8 cellular contexts compared by ENCODE assay signal in the genomic region with DNA sequence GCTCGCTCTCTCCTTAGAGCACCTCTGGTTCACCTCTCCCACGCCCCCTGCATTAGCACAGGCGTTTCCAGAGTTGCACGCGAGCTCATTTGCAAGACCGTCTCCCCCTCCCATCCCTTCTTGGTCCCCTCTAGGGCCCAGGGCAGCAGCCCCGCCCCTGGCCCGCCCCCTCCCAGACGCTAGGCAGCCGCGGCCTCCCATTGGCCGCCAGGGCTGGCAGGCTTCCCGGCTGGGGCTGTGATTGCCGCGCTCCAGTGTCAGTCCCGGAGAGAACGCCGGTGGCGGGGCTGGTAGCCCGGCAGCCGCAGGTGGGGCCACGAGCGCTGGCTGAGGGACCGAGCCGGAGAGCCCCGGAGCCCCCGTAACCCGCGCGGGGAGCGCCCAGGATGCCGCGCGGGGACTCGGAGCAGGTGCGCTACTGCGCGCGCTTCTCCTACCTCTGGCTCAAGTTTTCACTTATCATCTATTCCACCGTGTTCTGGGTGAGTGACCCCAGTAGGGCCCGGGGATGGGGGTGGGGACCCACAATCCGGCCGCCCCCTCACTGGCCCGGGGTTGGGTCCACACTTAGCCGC. TPM values are rescaled to one million over a fixed set of nuclear protein-coding genes. Genes with fewer than 3 reads are reported as not detected.
DNase-seq lines count a peak whose midpoint lies in the region; ATAC-seq and TF ChIP-seq lines count a peak whose summit lies in the region.

A gene (plus strand): TSS at position 257 of the 575 bp plus-strand sequence. CDS start 130 bp downstream, at position 387.

- peaks cover 6 to 17% (median 9%) of the 10 kb centered on the region in 3 donors for H3K4me1 Mint-ChIP-seq in naive B cell

- TF ChIP-seq CTCF in BJ (IDR thresholded peaks at IDR 0.05; ENCODE audit: insufficient read depth, low read depth, low read length) (no peak), fibroblast of mammary gland (conservative IDR thresholded peaks at IDR 0.05; ENCODE audit: control insufficient read depth, insufficient read depth, low read depth, low read length) (no peak)

- no peaks in the 10 kb centered on the region for H3K36me3 Mint-ChIP-seq in naive B cell

- peaks cover 17 to 38% (median 37%) of the 10 kb centered on the region in 3 donors for H3K27me3 Mint-ChIP-seq in naive B cell

- no peaks in the 10 kb centered on the region for H3K36me3 ChIP-seq in BJ (ENCODE audit: control insufficient read depth, insufficient read depth, low read length)

- H3K4me3 ChIP-seq in BJ (ENCODE audit: low read depth, low read length) = peak within 1 kb of the TSS; percentile 48
- H3K4me3 ChIP-seq in fibroblast of mammary gland (ENCODE audit: control insufficient read depth, low read depth, low read length) = peak within 1 kb of the TSS; percentile 33

- no peaks in the 10 kb centered on the region for H3K9me3 Mint-ChIP-seq in naive B cell

- peak; percentile 91 for ATAC-seq in GM19467 (IDR thresholded peaks at IDR 0.05; ENCODE audit: unreplicated experiment)
- peak; percentile 81 to 83 for ATAC-seq in naive B cell (ENCODE audit: low read depth in 2 of 2)

- H3K4me3 Mint-ChIP-seq in naive B cell = peak within 1 kb of the TSS; percentile 76 to 93 (median 86)

- peaks cover 6% of the 10 kb centered on the region for H3K27me3 ChIP-seq in BJ (ENCODE audit: control insufficient read depth, insufficient read depth, low read length)

- POLR2A ChIA-PET in BJ (lab: Charles Lee) = no interaction called here

- DNase-seq in BJ (ENCODE audit: low read depth) (no peak), HuH-7.5 (ENCODE audit: low spot score) (peak; percentile 70), RKO (ENCODE audit: low spot score) (peak; percentile 75), fibroblast of mammary gland (ENCODE audit: low read depth) (peak; percentile 45), naive B cell (peak; percentile 33)
- peak; percentile 62 to 69 for DNase-seq in activated T-helper 1 cell treated with anti-CD3 and anti-CD28 coated beads, Interleukin-2, amount 50 U/mL, for 16 hours (ENCODE audit: low read depth in 1 of 2, low spot score in 1 of 2)
- DNase-seq in stimulated activated CD8-positive, alpha-beta memory T cell treated with anti-CD3 and anti-CD28 coated beads, Interleukin-7, amount 100 ng/mL, for 4 hours (ENCODE audit: low read depth in 2 of 2) = peak; percentile 44 to 72

- CTCF ChIA-PET in BJ (lab: Yijun Ruan, JAX) = interaction anchor here (1.3 to 4.2 kb wide), 3 partner anchors 12 to 20 kb away, joined by 3 to 17 read pairs (median 6); no protein-coding TSS in a partner anchor

- H3K27ac Mint-ChIP-seq in naive B cell = peak within 1 kb of the TSS in 3 of 6 donors; percentile 14 to 85 (median 74)

RNA-seq across cellular contexts. Expression of the gene that starts here (rescaled TPM):
- 0.94 and 1.2 TPM in 2 replicates for polyA plus RNA-seq in BJ (2011; rRNA removed)
- polyA minus RNA-seq in BJ (2011; rRNA and poly(A)+ RNA removed) = 1.6 and 2.1 TPM in 2 replicates
- under 1 TPM in 1 of 6 donors, not detected in 5; 0.16 TPM for polyA plus RNA-seq in naive B cell (ENCODE audit: low read depth in 6 of 6)

Comparison
In these comparisons a context has a peak if more than half of its experiments do, and no peak if none do; other contexts are left out.
1. Peak in DNase-seq and ATAC-seq in naive B cell; RNA of the gene not detected or under 1 TPM.